In genomic region chrX:46698691-46699090, GRCh38 we compare ENCODE assay signal across 24 cellular contexts.
"Had no signal": no experiment of that assay in that cellular context is flagged by ENCODE, and none has a peak within 500 bp of the region (broad histone marks: within the 10 kb centered on the region; RNA-seq: fewer than 3 reads in every experiment).

No MANE protein-coding gene starts in this region.

- H3K9ac ChIP-seq: neural progenitor cell had no signal

- H3K36me3 ChIP-seq: colonic mucosa, heart right ventricle, left ventricle myocardium inferior, neural progenitor cell, spleen, thoracic aorta, vagina, WERI-Rb-1 had no signal

- H3K27me3 Mint-ChIP-seq: activated T-helper 17 cell treated with anti-CD3 and anti-CD28 coated beads, Interleukin-2, amount 50 U/mL, for 72 hours; naive thymus-derived CD8-positive, alpha-beta T cell; type B pancreatic cell had no signal

- H3K36me3 Mint-ChIP-seq: immature natural killer cell, mesothelial cell of epicardium, neural progenitor cell, type B pancreatic cell had no signal

- H3K4me1 Mint-ChIP-seq: activated T-helper 17 cell treated with anti-CD3 and anti-CD28 coated beads, Interleukin-2, amount 50 U/mL, for 72 hours; immature natural killer cell; mesothelial cell of epicardium; neural progenitor cell had no signal

- H3K27ac ChIP-seq: colonic mucosa, epithelial cell of prostate, heart right ventricle, left ventricle myocardium inferior, neural progenitor cell, spleen, thoracic aorta, vagina, WERI-Rb-1 had no signal

- H3K4me2 ChIP-seq: neural progenitor cell had no signal

- H3K4me1 ChIP-seq: colonic mucosa, heart right ventricle, left ventricle myocardium inferior, neural progenitor cell, vagina had no signal

- H3K9me3 ChIP-seq: colonic mucosa, heart right ventricle, left ventricle myocardium inferior, spleen, thoracic aorta, vagina had no signal

- DNase-seq: activated CD8-positive, alpha-beta memory T cell treated with anti-CD3 and anti-CD28 coated beads for 24 hours; activated CD8-positive, alpha-beta memory T cell treated with anti-CD3 and anti-CD28 coated beads, Interleukin-2, amount 50 U/mL, for 4 hours; activated T-cell treated with anti-CD3 and anti-CD28 coated beads, Interleukin-2, amount 50 U/mL, for 24 hours; aorta; colonic mucosa; foreskin fibroblast; heart right ventricle; immature natural killer cell; left ventricle myocardium inferior; naive thymus-derived CD8-positive, alpha-beta T cell; posterior cingulate gyrus; retina; spleen; stimulated activated CD4-positive, alpha-beta T cell treated with anti-CD3 and anti-CD28 coated beads, Interleukin-4, amount 100 ng/mL, for 24 hours; stimulated activated naive CD4-positive, alpha-beta T cell treated with Interleukin-2 at 50 U/mL for 16 hours; WERI-Rb-1 had no signal

- ATAC-seq: activated naive CD4-positive, alpha-beta T cell treated with anti-CD3 and anti-CD28 coated beads, Interleukin-2, amount 50 U/mL, for 72 hours; activated T-helper 17 cell treated with anti-CD3 and anti-CD28 coated beads, Interleukin-2, amount 50 U/mL, for 72 hours; heart right ventricle; naive thymus-derived CD8-positive, alpha-beta T cell had no signal

- H3K4me3 Mint-ChIP-seq: activated T-cell treated with anti-CD3 and anti-CD28 coated beads, Interleukin-2, amount 50 U/mL, for 24 hours; activated T-helper 17 cell treated with anti-CD3 and anti-CD28 coated beads, Interleukin-2, amount 50 U/mL, for 72 hours; immature natural killer cell; mesothelial cell of epicardium; naive thymus-derived CD8-positive, alpha-beta T cell; neural progenitor cell; type B pancreatic cell had no signal

- H3K4me3 ChIP-seq: colonic mucosa, heart right ventricle, left ventricle myocardium inferior, neural progenitor cell, spleen, thoracic aorta, vagina had no signal

- H3K9me3 Mint-ChIP-seq: activated T-cell treated with anti-CD3 and anti-CD28 coated beads, Interleukin-2, amount 50 U/mL, for 24 hours; immature natural killer cell; naive thymus-derived CD8-positive, alpha-beta T cell; neural progenitor cell; type B pancreatic cell had no signal

- H3K27ac Mint-ChIP-seq: activated naive CD4-positive, alpha-beta T cell treated with anti-CD3 and anti-CD28 coated beads, Interleukin-2, amount 50 U/mL, for 72 hours; activated T-cell treated with anti-CD3 and anti-CD28 coated beads, Interleukin-2, amount 50 U/mL, for 24 hours; activated T-helper 17 cell treated with anti-CD3 and anti-CD28 coated beads, Interleukin-2, amount 50 U/mL, for 72 hours; immature natural killer cell; mesothelial cell of epicardium; neural progenitor cell; type B pancreatic cell had no signal

- H3K27me3 ChIP-seq: colonic mucosa, neural progenitor cell, spleen, vagina had no signal
